In genomic region chr15:101068961-101069734, GRCh38 we compare ENCODE assay signal across 1 cellular context.
TF ChIP-seq lines count a peak whose summit lies in the region.

No MANE protein-coding gene starts in this region.

TF ChIP-seq in WTC11, 78 proteins besides CTCF, POLR2A, EP300 and RAD21 (continued from another document and continues in another):
- TF ChIP-seq, protein P1, sequence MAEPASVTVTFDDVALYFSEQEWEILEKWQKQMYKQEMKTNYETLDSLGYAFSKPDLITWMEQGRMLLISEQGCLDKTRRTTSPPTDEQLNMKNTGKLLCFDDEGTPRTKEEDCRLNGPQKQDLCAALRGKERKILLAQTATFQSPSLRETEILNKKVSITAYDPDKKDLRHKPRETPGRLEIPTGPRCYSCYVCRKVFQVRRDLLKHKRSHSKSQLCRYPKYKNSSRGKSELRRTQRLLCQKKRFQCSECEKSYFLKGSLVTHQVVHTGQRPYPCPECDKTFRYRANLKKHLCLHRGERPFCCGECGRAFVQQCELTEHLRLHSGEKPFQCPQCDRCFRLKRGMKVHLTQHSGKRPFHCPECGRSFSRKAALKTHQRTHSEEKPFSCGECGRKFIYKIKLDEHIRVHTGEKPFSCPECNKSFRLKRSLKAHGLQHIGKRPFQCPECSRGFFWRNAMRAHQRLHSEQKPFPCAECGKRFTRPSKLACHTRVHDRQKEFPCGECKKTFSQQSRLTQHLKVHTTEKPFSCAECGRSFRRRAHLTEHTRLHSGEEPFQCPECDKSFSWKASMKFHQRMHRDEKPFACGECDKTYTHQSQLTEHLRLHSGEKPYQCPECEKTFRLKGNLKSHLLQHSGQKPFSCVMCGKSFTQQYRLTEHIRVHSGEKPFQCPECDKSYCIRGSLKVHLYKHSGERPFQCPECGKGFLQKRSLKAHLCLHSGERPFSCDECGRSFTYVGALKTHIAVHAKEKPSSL (CRISPR knock-in tag; conservative IDR thresholded peaks at IDR 0.05): no peak
- TF ChIP-seq ELF4 (CRISPR knock-in tag; IDR thresholded peaks at IDR 0.05; ENCODE audit: low read depth) (no peak), GTF2I (CRISPR knock-in tag; conservative IDR thresholded peaks at IDR 0.05) (0 out of 2 replicates have a peak, but pooled peaks have one; percentile 57), ZNF423 (CRISPR knock-in tag; IDR thresholded peaks at IDR 0.05) (peak; percentile 37; the same call in 1 of the 2 replicates), CREM (CRISPR knock-in tag; IDR thresholded peaks at IDR 0.05) (no peak), GABPB1 (CRISPR knock-in tag; IDR thresholded peaks at IDR 0.05) (no peak), NFE2L1 (CRISPR knock-in tag; IDR thresholded peaks at IDR 0.05) (no peak), ZNF138 (CRISPR knock-in tag; conservative IDR thresholded peaks at IDR 0.05) (no peak), AFF4 (CRISPR knock-in tag; IDR thresholded peaks at IDR 0.05; ENCODE audit: borderline replicate concordance) (0 out of 2 replicates have a peak, but pooled peaks have one; percentile 11), SMAD3 (CRISPR knock-in tag; IDR thresholded peaks at IDR 0.05; ENCODE audit: borderline replicate concordance) (no peak), ZNF671 (CRISPR knock-in tag; IDR thresholded peaks at IDR 0.05) (no peak), FOXP1 (CRISPR knock-in tag; IDR thresholded peaks at IDR 0.05; ENCODE audit: borderline replicate concordance) (peak; percentile 63; the same call in 1 of the 2 replicates), FOXJ3 (CRISPR knock-in tag; IDR thresholded peaks at IDR 0.05; ENCODE audit: borderline replicate concordance) (no peak), ATF3 (CRISPR knock-in tag; conservative IDR thresholded peaks at IDR 0.05) (no peak), KAT7 (CRISPR knock-in tag; IDR thresholded peaks at IDR 0.05; ENCODE audit: borderline replicate concordance) (no peak; the same call in 1 of the 2 replicates), EMX1 (CRISPR knock-in tag; IDR thresholded peaks at IDR 0.05) (no peak), TEAD1 (CRISPR knock-in tag; IDR thresholded peaks at IDR 0.05) (peak; percentile 59; the same call in 1 of the 2 replicates), ZNF263 (CRISPR knock-in tag; IDR thresholded peaks at IDR 0.05; ENCODE audit: low read depth) (no peak), ZNF121 (CRISPR knock-in tag; IDR thresholded peaks at IDR 0.05) (peak; percentile 99), CBFB (CRISPR knock-in tag; IDR thresholded peaks at IDR 0.05; ENCODE audit: low read depth) (no peak; the same call in 1 of the 2 replicates), ZNF416 (CRISPR knock-in tag; IDR thresholded peaks at IDR 0.05) (no peak), SP1 (CRISPR knock-in tag; conservative IDR thresholded peaks at IDR 0.05) (peak; percentile 59; the same call in 1 of the 2 replicates), MAX (CRISPR knock-in tag; IDR thresholded peaks at IDR 0.05) (peak; percentile 63; the same call in 1 of the 2 replicates), ZNF219 (CRISPR knock-in tag; IDR thresholded peaks at IDR 0.05; ENCODE audit: borderline replicate concordance) (no peak), NR2C2 (CRISPR knock-in tag; IDR thresholded peaks at IDR 0.05) (peak; percentile 57; the same call in 1 of the 2 replicates), USF2 (CRISPR knock-in tag; IDR thresholded peaks at IDR 0.05) (no peak), RELA (CRISPR knock-in tag; IDR thresholded peaks at IDR 0.05; ENCODE audit: borderline replicate concordance) (peak; percentile 36; the same call in 1 of the 2 replicates), ZNF317 (CRISPR knock-in tag; IDR thresholded peaks at IDR 0.05; ENCODE audit: borderline replicate concordance, low read depth) (no peak), IRF1 (CRISPR knock-in tag; IDR thresholded peaks at IDR 0.05) (no peak), OVOL2 (CRISPR knock-in tag; IDR thresholded peaks at IDR 0.05; ENCODE audit: borderline replicate concordance) (no peak), CREB1 (CRISPR knock-in tag; IDR thresholded peaks at IDR 0.05) (no peak), ETV6 (CRISPR knock-in tag; IDR thresholded peaks at IDR 0.05) (no peak), ZNF232 (CRISPR knock-in tag; IDR thresholded peaks at IDR 0.05) (no peak; the same call in 1 of the 2 replicates), IRF2 (CRISPR knock-in tag; IDR thresholded peaks at IDR 0.05; ENCODE audit: borderline replicate concordance, low read depth) (no peak)
- TF ChIP-seq, protein P2, sequence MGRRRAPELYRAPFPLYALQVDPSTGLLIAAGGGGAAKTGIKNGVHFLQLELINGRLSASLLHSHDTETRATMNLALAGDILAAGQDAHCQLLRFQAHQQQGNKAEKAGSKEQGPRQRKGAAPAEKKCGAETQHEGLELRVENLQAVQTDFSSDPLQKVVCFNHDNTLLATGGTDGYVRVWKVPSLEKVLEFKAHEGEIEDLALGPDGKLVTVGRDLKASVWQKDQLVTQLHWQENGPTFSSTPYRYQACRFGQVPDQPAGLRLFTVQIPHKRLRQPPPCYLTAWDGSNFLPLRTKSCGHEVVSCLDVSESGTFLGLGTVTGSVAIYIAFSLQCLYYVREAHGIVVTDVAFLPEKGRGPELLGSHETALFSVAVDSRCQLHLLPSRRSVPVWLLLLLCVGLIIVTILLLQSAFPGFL (CRISPR knock-in tag; IDR thresholded peaks at IDR 0.05; ENCODE audit: borderline replicate concordance): no peak
- TF ChIP-seq, protein P3, sequence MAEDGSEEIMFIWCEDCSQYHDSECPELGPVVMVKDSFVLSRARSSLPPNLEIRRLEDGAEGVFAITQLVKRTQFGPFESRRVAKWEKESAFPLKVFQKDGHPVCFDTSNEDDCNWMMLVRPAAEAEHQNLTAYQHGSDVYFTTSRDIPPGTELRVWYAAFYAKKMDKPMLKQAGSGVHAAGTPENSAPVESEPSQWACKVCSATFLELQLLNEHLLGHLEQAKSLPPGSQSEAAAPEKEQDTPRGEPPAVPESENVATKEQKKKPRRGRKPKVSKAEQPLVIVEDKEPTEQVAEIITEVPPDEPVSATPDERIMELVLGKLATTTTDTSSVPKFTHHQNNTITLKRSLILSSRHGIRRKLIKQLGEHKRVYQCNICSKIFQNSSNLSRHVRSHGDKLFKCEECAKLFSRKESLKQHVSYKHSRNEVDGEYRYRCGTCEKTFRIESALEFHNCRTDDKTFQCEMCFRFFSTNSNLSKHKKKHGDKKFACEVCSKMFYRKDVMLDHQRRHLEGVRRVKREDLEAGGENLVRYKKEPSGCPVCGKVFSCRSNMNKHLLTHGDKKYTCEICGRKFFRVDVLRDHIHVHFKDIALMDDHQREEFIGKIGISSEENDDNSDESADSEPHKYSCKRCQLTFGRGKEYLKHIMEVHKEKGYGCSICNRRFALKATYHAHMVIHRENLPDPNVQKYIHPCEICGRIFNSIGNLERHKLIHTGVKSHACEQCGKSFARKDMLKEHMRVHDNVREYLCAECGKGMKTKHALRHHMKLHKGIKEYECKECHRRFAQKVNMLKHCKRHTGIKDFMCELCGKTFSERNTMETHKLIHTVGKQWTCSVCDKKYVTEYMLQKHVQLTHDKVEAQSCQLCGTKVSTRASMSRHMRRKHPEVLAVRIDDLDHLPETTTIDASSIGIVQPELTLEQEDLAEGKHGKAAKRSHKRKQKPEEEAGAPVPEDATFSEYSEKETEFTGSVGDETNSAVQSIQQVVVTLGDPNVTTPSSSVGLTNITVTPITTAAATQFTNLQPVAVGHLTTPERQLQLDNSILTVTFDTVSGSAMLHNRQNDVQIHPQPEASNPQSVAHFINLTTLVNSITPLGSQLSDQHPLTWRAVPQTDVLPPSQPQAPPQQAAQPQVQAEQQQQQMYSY (CRISPR knock-in tag; IDR thresholded peaks at IDR 0.05): peak; percentile 82
- TF ChIP-seq, protein P4, sequence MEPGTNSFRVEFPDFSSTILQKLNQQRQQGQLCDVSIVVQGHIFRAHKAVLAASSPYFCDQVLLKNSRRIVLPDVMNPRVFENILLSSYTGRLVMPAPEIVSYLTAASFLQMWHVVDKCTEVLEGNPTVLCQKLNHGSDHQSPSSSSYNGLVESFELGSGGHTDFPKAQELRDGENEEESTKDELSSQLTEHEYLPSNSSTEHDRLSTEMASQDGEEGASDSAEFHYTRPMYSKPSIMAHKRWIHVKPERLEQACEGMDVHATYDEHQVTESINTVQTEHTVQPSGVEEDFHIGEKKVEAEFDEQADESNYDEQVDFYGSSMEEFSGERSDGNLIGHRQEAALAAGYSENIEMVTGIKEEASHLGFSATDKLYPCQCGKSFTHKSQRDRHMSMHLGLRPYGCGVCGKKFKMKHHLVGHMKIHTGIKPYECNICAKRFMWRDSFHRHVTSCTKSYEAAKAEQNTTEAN (CRISPR knock-in tag; IDR thresholded peaks at IDR 0.05): no peak; the same call in 1 of the 2 replicates
- TF ChIP-seq, protein P5, sequence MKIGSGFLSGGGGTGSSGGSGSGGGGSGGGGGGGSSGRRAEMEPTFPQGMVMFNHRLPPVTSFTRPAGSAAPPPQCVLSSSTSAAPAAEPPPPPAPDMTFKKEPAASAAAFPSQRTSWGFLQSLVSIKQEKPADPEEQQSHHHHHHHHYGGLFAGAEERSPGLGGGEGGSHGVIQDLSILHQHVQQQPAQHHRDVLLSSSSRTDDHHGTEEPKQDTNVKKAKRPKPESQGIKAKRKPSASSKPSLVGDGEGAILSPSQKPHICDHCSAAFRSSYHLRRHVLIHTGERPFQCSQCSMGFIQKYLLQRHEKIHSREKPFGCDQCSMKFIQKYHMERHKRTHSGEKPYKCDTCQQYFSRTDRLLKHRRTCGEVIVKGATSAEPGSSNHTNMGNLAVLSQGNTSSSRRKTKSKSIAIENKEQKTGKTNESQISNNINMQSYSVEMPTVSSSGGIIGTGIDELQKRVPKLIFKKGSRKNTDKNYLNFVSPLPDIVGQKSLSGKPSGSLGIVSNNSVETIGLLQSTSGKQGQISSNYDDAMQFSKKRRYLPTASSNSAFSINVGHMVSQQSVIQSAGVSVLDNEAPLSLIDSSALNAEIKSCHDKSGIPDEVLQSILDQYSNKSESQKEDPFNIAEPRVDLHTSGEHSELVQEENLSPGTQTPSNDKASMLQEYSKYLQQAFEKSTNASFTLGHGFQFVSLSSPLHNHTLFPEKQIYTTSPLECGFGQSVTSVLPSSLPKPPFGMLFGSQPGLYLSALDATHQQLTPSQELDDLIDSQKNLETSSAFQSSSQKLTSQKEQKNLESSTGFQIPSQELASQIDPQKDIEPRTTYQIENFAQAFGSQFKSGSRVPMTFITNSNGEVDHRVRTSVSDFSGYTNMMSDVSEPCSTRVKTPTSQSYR (CRISPR knock-in tag; IDR thresholded peaks at IDR 0.05): no peak
- TF ChIP-seq, protein P6, sequence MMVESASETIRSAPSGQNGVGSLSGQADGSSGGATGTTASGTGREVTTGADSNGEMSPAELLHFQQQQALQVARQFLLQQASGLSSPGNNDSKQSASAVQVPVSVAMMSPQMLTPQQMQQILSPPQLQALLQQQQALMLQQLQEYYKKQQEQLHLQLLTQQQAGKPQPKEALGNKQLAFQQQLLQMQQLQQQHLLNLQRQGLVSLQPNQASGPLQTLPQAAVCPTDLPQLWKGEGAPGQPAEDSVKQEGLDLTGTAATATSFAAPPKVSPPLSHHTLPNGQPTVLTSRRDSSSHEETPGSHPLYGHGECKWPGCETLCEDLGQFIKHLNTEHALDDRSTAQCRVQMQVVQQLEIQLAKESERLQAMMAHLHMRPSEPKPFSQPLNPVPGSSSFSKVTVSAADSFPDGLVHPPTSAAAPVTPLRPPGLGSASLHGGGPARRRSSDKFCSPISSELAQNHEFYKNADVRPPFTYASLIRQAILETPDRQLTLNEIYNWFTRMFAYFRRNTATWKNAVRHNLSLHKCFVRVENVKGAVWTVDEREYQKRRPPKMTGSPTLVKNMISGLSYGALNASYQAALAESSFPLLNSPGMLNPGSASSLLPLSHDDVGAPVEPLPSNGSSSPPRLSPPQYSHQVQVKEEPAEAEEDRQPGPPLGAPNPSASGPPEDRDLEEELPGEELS (CRISPR knock-in tag; IDR thresholded peaks at IDR 0.05): peak; percentile 96; the same call in 1 of the 2 replicates
- TF ChIP-seq, protein P7, sequence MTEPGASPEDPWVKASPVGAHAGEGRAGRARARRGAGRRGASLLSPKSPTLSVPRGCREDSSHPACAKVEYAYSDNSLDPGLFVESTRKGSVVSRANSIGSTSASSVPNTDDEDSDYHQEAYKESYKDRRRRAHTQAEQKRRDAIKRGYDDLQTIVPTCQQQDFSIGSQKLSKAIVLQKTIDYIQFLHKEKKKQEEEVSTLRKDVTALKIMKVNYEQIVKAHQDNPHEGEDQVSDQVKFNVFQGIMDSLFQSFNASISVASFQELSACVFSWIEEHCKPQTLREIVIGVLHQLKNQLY (CRISPR knock-in tag; IDR thresholded peaks at IDR 0.05): no peak
